In genomic region chr19:7652061-7652641, GRCh38 we compare ENCODE assay signal across 8 cellular contexts. TPM values are rescaled to one million over a fixed set of nuclear protein-coding genes. Genes with fewer than 3 reads are reported as not detected.
DNase-seq lines count a peak whose midpoint lies in the region; ATAC-seq and TF ChIP-seq lines count a peak whose summit lies in the region.

No MANE protein-coding gene starts in this region.

- peaks cover 3 to 4% of the 10 kb centered on the region in 2 experiments for H3K4me1 Mint-ChIP-seq in H9

- H2BK20ac ChIP-seq in H9 (ENCODE audit: low read depth, low read length, poor library complexity, severe bottlenecking), result no peak overlapping the region

- peak overlapping the region; percentile 3; the same call in 1 of the 2 replicates for H3K4me3 ChIP-seq in AG09309 (ENCODE audit: control insufficient read depth, low read depth, low read length)
- H3K4me3 ChIP-seq in kidney epithelial cell (ENCODE audit: low read depth, low read length), result no peak overlapping the region

- H3K9ac ChIP-seq in H9 (ENCODE audit: extremely low read depth, insufficient read length, low read length), result no peak overlapping the region

- H3K14ac ChIP-seq in H9 (ENCODE audit: insufficient read depth, low read length), result no peak overlapping the region

- no peaks in the 10 kb centered on the region for H3K36me3 Mint-ChIP-seq in H9 (ENCODE audit: insufficient read depth in 1 of 3, low read depth in 3 of 3)

- H4K8ac ChIP-seq in H9 (replicated peaks; ENCODE audit: insufficient read length, low read depth, low read length), result no peak overlapping the region

- H2BK5ac ChIP-seq in H9 (ENCODE audit: insufficient read length, low read length), result no peak overlapping the region

- no peak overlapping the region for H4K91ac ChIP-seq in H9 (ENCODE audit: insufficient read length, low read depth, low read length)

- peak overlapping the region in 1 of 2 experiments; percentile 61; a peak in 3 of 5 replicates for H3K4me3 Mint-ChIP-seq in H9

- no peaks in the 10 kb centered on the region for H3K79me2 ChIP-seq in H9 (ENCODE audit: insufficient read depth, low read length)

- H4K20me1 ChIP-seq in H9 (ENCODE audit: control insufficient read depth, insufficient read depth, insufficient read length), result no peaks in the 10 kb centered on the region

- H2AFZ ChIP-seq in H9 (ENCODE audit: low read length), result peak overlapping the region; percentile 6

- peak; percentile 96 for TF ChIP-seq CTCF in AG09309 (IDR thresholded peaks at IDR 0.05; ENCODE audit: control insufficient read depth, insufficient read depth, low read depth, low read length, missing control alignments)
- peak; percentile 99 for TF ChIP-seq CTCF in H9 (conservative IDR thresholded peaks at IDR 0.05)
- peak; percentile 95 for TF ChIP-seq CTCF in kidney epithelial cell (IDR thresholded peaks at IDR 0.05; ENCODE audit: insufficient read depth, low read length, poor library complexity, severe bottlenecking)

- H3K27ac Mint-ChIP-seq in H9, result no peak overlapping the region

- no peak overlapping the region for H2BK120ac ChIP-seq in H9 (ENCODE audit: low read depth, low read length, poor library complexity, severe bottlenecking)

- H3K23me2 ChIP-seq in H9 (ENCODE audit: insufficient read length, low read depth, low read length, poor library complexity, severe bottlenecking), result no peaks in the 10 kb centered on the region

- H3K27me3 Mint-ChIP-seq in H9 (ENCODE audit: low read depth), result peaks cover 74% of the 10 kb centered on the region

- no CpG with 5 or more reads among the region's 28 CpGs for WGBS in H9 (ENCODE audit: extremely low coverage, insufficient read length, low lambda C conversion rate)

- DNase-seq in AG09309 (ENCODE audit: low read depth) (no peak), H9 (peak; percentile 83), NCI-H345 treated with DMSO at 0.1 percent for 48 hours (lab: John Stamatoyannopoulos, UW; ENCODE audit: unreplicated experiment) (peak; percentile 54), caudate nucleus (lab: John Stamatoyannopoulos, UW) (peak in 53 of 61 donors; percentile 6 to 79 (median 52)), kidney epithelial cell (ENCODE audit: low read depth) (peak; percentile 19)
- DNase-seq in activated CD4-positive, CD25-positive, alpha-beta regulatory T cell treated with anti-CD3 and anti-CD28 coated beads, Interleukin-2, amount 50 U/mL, for 72 hours, result peak; percentile 91
- peak; percentile 84 for DNase-seq in stimulated activated CD4-positive, alpha-beta T cell treated with anti-CD3 and anti-CD28 coated beads, Interleukin-15, amount 100 ng/mL, for 24 hours

- no peaks in the 10 kb centered on the region for H3K9me3 ChIP-seq in H9 (ENCODE audit: control insufficient read depth, low read depth, low read length)

- no peaks in the 10 kb centered on the region for H3K4me1 ChIP-seq in H9 (ENCODE audit: insufficient read depth, low read length)

- peak overlapping the region; percentile 14 for H3K4me2 ChIP-seq in H9 (ENCODE audit: insufficient read depth, insufficient read length, low read length)

- no peak overlapping the region for H2BK12ac ChIP-seq in H9 (ENCODE audit: insufficient read length, low read depth, low read length)

- no peak overlapping the region for H3K18ac ChIP-seq in H9 (ENCODE audit: insufficient read length, low read depth, low read length)

- no peak overlapping the region for H3K23ac ChIP-seq in H9 (ENCODE audit: insufficient read length, low read depth, low read length)

- H3T11ph ChIP-seq in H9 (ENCODE audit: low read length), result no peak overlapping the region

- no peak overlapping the region for H4K5ac ChIP-seq in H9 (ENCODE audit: insufficient read length, low read depth, low read length)

- ATAC-seq in GM21381 (IDR thresholded peaks at IDR 0.05; ENCODE audit: unreplicated experiment), result no peak

- no peaks in the 10 kb centered on the region for H3K36me3 ChIP-seq in kidney epithelial cell (ENCODE audit: control insufficient read depth, insufficient read depth, low read length)

- H3K27me3 ChIP-seq in H9 (ENCODE audit: insufficient read depth, low read length) (peaks cover 4% of the 10 kb centered on the region; the same call in 1 of the 2 replicates), kidney epithelial cell (ENCODE audit: control insufficient read depth, insufficient read depth, low read length) (peaks cover 5% of the 10 kb centered on the region)

- no peak overlapping the region for H3K56ac ChIP-seq in H9 (ENCODE audit: insufficient read length, low read depth, low read length)

- no peak overlapping the region for H3K27ac ChIP-seq in H9 (ENCODE audit: insufficient read length, low read depth, low read length)
- H3K27ac ChIP-seq in caudate nucleus (ENCODE audit: low read depth, low read length), result no peak overlapping the region

- H3K79me1 ChIP-seq in H9 (ENCODE audit: insufficient read depth, low read depth, low read length, poor library complexity, severe bottlenecking), result no peaks in the 10 kb centered on the region

- H2AK5ac ChIP-seq in H9 (ENCODE audit: insufficient read length, low read length), result no peak overlapping the region

- peaks cover 0 to 3% of the 10 kb centered on the region in 2 experiments; a peak in 2 of 5 replicates for H3K9me3 Mint-ChIP-seq in H9

- H3K4ac ChIP-seq in H9 (ENCODE audit: low read depth, low read length), result no peak overlapping the region

- no peak overlapping the region for H2BK15ac ChIP-seq in H9 (ENCODE audit: low read depth, low read length)

RNA-seq across cellular contexts. Expression of gene STXBP2, which starts 15.2 kb away (rescaled TPM):
- total RNA-seq in H9 (2021), result 80.3 and 92.5 TPM in 2 replicates
- total RNA-seq in kidney epithelial cell, result 65.7 and 73.9 TPM in 2 replicates

RNA-seq across cellular contexts. Expression of gene RETN, which starts 16.7 kb away (rescaled TPM):
- total RNA-seq in H9 (2021) (not detected in 2 replicates), kidney epithelial cell (1.7 TPM in 1 of 2 replicates, not detected in the other)

RNA-seq across cellular contexts. Expression of gene PCP2, which starts 18.6 kb away (rescaled TPM):
- not detected in 2 replicates for total RNA-seq in H9 (2021)
- total RNA-seq in kidney epithelial cell, result 0.75 TPM in 1 of 2 replicates, not detected in the other

RNA-seq across cellular contexts. Expression of gene PET100, which starts 22.6 kb away (rescaled TPM):
- 129 and 143 TPM in 2 replicates for total RNA-seq in H9 (2021)
- total RNA-seq in kidney epithelial cell, result 9.9 and 30.2 TPM in 2 replicates

RNA-seq across cellular contexts. Expression of gene XAB2, which starts 22.8 kb away (rescaled TPM):
- 48.0 and 50.6 TPM in 2 replicates for total RNA-seq in H9 (2021)
- total RNA-seq in kidney epithelial cell, result 48.1 and 53.5 TPM in 2 replicates
